1 cellular context compared by ENCODE assay signal in the genomic region with DNA sequence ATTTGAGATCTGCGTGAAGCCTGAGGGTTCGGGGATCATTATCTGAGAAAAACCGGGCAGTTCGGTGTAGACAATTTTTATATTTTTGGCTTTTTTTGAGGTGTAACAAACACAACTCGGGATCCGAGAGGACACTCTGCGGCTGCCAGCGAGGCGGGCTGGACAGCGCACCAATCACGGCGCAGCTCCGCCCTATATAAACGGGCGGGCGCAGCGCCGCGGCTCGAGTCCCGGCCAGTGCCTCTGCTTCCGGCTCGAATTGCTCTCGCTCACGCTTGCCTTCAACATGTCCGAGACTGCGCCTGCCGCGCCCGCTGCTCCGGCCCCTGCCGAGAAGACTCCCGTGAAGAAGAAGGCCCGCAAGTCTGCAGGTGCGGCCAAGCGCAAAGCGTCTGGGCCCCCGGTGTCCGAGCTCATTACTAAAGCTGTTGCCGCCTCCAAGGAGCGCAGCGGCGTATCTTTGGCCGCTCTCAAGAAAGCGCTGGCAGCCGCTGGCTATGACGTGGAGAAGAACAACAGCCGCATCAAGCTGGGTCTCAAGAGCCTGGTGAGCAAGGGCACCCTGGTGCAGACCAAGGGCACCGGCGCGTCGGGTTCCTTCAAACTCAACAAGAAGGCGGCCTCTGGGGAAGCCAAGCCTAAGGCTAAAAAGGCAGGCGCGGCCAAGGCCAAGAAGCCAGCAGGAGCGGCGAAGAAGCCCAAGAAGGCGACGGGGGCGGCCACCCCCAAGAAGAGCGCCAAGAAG.
TF ChIP-seq lines count a peak whose summit lies in the region.

No MANE protein-coding gene starts in this region.

TF ChIP-seq in K562, 482 proteins besides CTCF, POLR2A, EP300 and RAD21 (continued from another document and continues in another):
- TF ChIP-seq, protein P1, sequence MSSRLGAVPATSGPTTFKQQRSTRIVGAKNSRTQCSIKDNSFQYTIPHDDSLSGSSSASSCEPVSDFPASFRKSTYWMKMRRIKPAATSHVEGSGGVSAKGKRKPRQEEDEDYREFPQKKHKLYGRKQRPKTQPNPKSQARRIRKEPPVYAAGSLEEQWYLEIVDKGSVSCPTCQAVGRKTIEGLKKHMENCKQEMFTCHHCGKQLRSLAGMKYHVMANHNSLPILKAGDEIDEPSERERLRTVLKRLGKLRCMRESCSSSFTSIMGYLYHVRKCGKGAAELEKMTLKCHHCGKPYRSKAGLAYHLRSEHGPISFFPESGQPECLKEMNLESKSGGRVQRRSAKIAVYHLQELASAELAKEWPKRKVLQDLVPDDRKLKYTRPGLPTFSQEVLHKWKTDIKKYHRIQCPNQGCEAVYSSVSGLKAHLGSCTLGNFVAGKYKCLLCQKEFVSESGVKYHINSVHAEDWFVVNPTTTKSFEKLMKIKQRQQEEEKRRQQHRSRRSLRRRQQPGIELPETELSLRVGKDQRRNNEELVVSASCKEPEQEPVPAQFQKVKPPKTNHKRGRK (tag; IDR thresholded peaks at IDR 0.05): no peak
- TF ChIP-seq PKNOX1 (IDR thresholded peaks at IDR 0.05) (no peak), PBX2 (CRISPR knock-in tag; IDR thresholded peaks at IDR 0.05; ENCODE audit: low read depth) (no peak), PBX2 (tag; conservative IDR thresholded peaks at IDR 0.05; ENCODE audit: low read depth) (no peak), CREB3 (tag; conservative IDR thresholded peaks at IDR 0.05; ENCODE audit: low read depth) (no peak), ZNF12 (CRISPR knock-in tag; IDR thresholded peaks at IDR 0.05) (no peak), MAFK (IDR thresholded peaks at IDR 0.05; ENCODE audit: low read length) (no peak), RBM39 (optimal IDR thresholded peaks at IDR 0.05; ENCODE audit: low read depth, low read length) (peak; percentile 55), MAZ (CRISPR knock-in tag; conservative IDR thresholded peaks at IDR 0.05 in 1 of 2, IDR thresholded peaks at IDR 0.05 in 1 of 2) (peak; percentile 75 to 91), CEBPG (CRISPR knock-in tag; IDR thresholded peaks at IDR 0.05) (no peak), CEBPG (tag; conservative IDR thresholded peaks at IDR 0.05 in 1 of 2, IDR thresholded peaks at IDR 0.05 in 1 of 2) (no peak), HMGN3 (IDR thresholded peaks at IDR 0.05; ENCODE audit: borderline replicate concordance, extremely low read depth, insufficient read length, low read depth, low read length) (peak; percentile 99), POLR2AphosphoS5 (IDR thresholded peaks at IDR 0.05; ENCODE audit: control insufficient read depth, insufficient read depth, low read depth, low read length) (peak; percentile 98), SMC3 (conservative IDR thresholded peaks at IDR 0.05; ENCODE audit: insufficient read depth, low read depth, low read length) (no peak), ZNF384 (IDR thresholded peaks at IDR 0.05; ENCODE audit: low read depth, low read length) (no peak; the same call in 1 of the 2 replicates), GABPB2 (CRISPR knock-in tag; conservative IDR thresholded peaks at IDR 0.05) (no peak), NFE2 (IDR thresholded peaks at IDR 0.05; ENCODE audit: low read depth) (peak; percentile 15; the same call in 1 of the 2 replicates), FOSL1 (tag; conservative IDR thresholded peaks at IDR 0.05) (peak; percentile 48), E4F1 (CRISPR knock-in tag; IDR thresholded peaks at IDR 0.05; ENCODE audit: borderline replicate concordance) (no peak), NFATC3 (IDR thresholded peaks at IDR 0.05) (0 out of 2 replicates have a peak, but pooled peaks have one; percentile 14), BRCA1 (IDR thresholded peaks at IDR 0.05) (no peak), BRCA1 (CRISPR knock-in tag; IDR thresholded peaks at IDR 0.05) (no peak), SAP30 (IDR thresholded peaks at IDR 0.05; ENCODE audit: borderline replicate concordance, insufficient read depth, low read depth, low read length, poor library complexity, severe bottlenecking) (peak; percentile 70), FOXM1 (IDR thresholded peaks at IDR 0.05; ENCODE audit: low read depth) (no peak), FOXM1 (CRISPR knock-in tag; IDR thresholded peaks at IDR 0.05; ENCODE audit: low read depth) (0 out of 2 replicates have a peak, but pooled peaks have one; percentile 62)
- TF ChIP-seq, protein P2, sequence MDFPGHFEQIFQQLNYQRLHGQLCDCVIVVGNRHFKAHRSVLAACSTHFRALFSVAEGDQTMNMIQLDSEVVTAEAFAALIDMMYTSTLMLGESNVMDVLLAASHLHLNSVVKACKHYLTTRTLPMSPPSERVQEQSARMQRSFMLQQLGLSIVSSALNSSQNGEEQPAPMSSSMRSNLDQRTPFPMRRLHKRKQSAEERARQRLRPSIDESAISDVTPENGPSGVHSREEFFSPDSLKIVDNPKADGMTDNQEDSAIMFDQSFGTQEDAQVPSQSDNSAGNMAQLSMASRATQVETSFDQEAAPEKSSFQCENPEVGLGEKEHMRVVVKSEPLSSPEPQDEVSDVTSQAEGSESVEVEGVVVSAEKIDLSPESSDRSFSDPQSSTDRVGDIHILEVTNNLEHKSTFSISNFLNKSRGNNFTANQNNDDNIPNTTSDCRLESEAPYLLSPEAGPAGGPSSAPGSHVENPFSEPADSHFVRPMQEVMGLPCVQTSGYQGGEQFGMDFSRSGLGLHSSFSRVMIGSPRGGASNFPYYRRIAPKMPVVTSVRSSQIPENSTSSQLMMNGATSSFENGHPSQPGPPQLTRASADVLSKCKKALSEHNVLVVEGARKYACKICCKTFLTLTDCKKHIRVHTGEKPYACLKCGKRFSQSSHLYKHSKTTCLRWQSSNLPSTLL (IDR thresholded peaks at IDR 0.05): no peak
- TF ChIP-seq, protein P3, sequence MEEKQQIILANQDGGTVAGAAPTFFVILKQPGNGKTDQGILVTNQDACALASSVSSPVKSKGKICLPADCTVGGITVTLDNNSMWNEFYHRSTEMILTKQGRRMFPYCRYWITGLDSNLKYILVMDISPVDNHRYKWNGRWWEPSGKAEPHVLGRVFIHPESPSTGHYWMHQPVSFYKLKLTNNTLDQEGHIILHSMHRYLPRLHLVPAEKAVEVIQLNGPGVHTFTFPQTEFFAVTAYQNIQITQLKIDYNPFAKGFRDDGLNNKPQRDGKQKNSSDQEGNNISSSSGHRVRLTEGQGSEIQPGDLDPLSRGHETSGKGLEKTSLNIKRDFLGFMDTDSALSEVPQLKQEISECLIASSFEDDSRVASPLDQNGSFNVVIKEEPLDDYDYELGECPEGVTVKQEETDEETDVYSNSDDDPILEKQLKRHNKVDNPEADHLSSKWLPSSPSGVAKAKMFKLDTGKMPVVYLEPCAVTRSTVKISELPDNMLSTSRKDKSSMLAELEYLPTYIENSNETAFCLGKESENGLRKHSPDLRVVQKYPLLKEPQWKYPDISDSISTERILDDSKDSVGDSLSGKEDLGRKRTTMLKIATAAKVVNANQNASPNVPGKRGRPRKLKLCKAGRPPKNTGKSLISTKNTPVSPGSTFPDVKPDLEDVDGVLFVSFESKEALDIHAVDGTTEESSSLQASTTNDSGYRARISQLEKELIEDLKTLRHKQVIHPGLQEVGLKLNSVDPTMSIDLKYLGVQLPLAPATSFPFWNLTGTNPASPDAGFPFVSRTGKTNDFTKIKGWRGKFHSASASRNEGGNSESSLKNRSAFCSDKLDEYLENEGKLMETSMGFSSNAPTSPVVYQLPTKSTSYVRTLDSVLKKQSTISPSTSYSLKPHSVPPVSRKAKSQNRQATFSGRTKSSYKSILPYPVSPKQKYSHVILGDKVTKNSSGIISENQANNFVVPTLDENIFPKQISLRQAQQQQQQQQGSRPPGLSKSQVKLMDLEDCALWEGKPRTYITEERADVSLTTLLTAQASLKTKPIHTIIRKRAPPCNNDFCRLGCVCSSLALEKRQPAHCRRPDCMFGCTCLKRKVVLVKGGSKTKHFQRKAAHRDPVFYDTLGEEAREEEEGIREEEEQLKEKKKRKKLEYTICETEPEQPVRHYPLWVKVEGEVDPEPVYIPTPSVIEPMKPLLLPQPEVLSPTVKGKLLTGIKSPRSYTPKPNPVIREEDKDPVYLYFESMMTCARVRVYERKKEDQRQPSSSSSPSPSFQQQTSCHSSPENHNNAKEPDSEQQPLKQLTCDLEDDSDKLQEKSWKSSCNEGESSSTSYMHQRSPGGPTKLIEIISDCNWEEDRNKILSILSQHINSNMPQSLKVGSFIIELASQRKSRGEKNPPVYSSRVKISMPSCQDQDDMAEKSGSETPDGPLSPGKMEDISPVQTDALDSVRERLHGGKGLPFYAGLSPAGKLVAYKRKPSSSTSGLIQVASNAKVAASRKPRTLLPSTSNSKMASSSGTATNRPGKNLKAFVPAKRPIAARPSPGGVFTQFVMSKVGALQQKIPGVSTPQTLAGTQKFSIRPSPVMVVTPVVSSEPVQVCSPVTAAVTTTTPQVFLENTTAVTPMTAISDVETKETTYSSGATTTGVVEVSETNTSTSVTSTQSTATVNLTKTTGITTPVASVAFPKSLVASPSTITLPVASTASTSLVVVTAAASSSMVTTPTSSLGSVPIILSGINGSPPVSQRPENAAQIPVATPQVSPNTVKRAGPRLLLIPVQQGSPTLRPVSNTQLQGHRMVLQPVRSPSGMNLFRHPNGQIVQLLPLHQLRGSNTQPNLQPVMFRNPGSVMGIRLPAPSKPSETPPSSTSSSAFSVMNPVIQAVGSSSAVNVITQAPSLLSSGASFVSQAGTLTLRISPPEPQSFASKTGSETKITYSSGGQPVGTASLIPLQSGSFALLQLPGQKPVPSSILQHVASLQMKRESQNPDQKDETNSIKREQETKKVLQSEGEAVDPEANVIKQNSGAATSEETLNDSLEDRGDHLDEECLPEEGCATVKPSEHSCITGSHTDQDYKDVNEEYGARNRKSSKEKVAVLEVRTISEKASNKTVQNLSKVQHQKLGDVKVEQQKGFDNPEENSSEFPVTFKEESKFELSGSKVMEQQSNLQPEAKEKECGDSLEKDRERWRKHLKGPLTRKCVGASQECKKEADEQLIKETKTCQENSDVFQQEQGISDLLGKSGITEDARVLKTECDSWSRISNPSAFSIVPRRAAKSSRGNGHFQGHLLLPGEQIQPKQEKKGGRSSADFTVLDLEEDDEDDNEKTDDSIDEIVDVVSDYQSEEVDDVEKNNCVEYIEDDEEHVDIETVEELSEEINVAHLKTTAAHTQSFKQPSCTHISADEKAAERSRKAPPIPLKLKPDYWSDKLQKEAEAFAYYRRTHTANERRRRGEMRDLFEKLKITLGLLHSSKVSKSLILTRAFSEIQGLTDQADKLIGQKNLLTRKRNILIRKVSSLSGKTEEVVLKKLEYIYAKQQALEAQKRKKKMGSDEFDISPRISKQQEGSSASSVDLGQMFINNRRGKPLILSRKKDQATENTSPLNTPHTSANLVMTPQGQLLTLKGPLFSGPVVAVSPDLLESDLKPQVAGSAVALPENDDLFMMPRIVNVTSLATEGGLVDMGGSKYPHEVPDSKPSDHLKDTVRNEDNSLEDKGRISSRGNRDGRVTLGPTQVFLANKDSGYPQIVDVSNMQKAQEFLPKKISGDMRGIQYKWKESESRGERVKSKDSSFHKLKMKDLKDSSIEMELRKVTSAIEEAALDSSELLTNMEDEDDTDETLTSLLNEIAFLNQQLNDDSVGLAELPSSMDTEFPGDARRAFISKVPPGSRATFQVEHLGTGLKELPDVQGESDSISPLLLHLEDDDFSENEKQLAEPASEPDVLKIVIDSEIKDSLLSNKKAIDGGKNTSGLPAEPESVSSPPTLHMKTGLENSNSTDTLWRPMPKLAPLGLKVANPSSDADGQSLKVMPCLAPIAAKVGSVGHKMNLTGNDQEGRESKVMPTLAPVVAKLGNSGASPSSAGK (IDR thresholded peaks at IDR 0.05): no peak; the same call in 1 of the 2 replicates
